18 cellular contexts compared by ENCODE assay signal in genomic region chr22:49547751-49548239, GRCh38.
DNase-seq lines count a peak whose midpoint lies in the region; ATAC-seq and TF ChIP-seq lines count a peak whose summit lies in the region.
"Had no signal": no experiment of that assay in that cellular context is flagged by ENCODE, and none has a peak within 500 bp of the region (broad histone marks: within the 10 kb centered on the region; RNA-seq: fewer than 3 reads in every experiment).

No MANE protein-coding gene starts in this region.

- CTCF ChIA-PET in PC-3 (lab: Charles Lee), result no interaction called here

- POLR2A ChIA-PET in PC-3 (lab: Charles Lee; ENCODE audit: unreplicated experiment), result no interaction called here

- H3K79me2 ChIP-seq in PC-3 (ENCODE audit: low read length), result no peaks in the 10 kb centered on the region

- BruUV-seq in PC-3 (replicated peaks; lab: Mats Ljungman, UMichigan), result no TSS peak

- TF ChIP-seq POLR2A in spleen (IDR thresholded peaks at IDR 0.05), result no peak
- TF ChIP-seq POLR2A in tibial nerve (IDR thresholded peaks at IDR 0.05), result no peak

- H4K20me1 ChIP-seq in PC-3 (ENCODE audit: low read length), result no peaks in the 10 kb centered on the region

- H2AFZ ChIP-seq in PC-3 (ENCODE audit: low read length), result no peak overlapping the region

- no peak overlapping the region for H3K4me3 ChIP-seq in PC-3 (ENCODE audit: low read length)
- H3K4me3 ChIP-seq in lower lobe of right lung, result no peak overlapping the region
- H3K4me3 ChIP-seq in spleen, result no peak overlapping the region
- H3K4me3 ChIP-seq in tibial nerve, result no peak overlapping the region

- no peaks in the 10 kb centered on the region for H3F3A ChIP-seq in PC-3 (ENCODE audit: low read length, unreplicated experiment)

- H3K27me3 ChIP-seq in PC-3 (ENCODE audit: low read length), result peaks cover 68% of the 10 kb centered on the region
- H3K27me3 ChIP-seq in lower lobe of right lung (ENCODE audit: low read depth), result no peaks in the 10 kb centered on the region
- H3K27me3 ChIP-seq in spleen (replicated peaks in 1 of 7), result no peaks in the 10 kb centered on the region
- H3K27me3 ChIP-seq in tibial nerve, result no peaks in the 10 kb centered on the region

- no peaks in the 10 kb centered on the region for H3K9me2 ChIP-seq in PC-3 (replicated peaks; ENCODE audit: low read length)

- H3K36me3 ChIP-seq in PC-3 (ENCODE audit: low read depth, low read length) (no peaks in the 10 kb centered on the region), lower lobe of right lung (no peaks in the 10 kb centered on the region), spleen (peaks cover 0 to 10% (median 0%) of the 10 kb centered on the region in 6 donors), tibial nerve (no peaks in the 10 kb centered on the region)

- no peak for TF ChIP-seq EP300 in tibial nerve (IDR thresholded peaks at IDR 0.05)

- DNase-seq in activated effector memory CD4-positive, alpha-beta T cell treated with anti-CD3 and anti-CD28 coated beads, Interleukin-2, amount 50 U/mL, for 16 hours, result peak; percentile 57
- DNase-seq in activated effector memory CD4-positive, alpha-beta T cell treated with Interleukin-2 at 50 U/mL for 16 hours, result no peak
- no peak for DNase-seq in PC-3
- peak; percentile 36 for DNase-seq in lower lobe of right lung
- DNase-seq in spleen, result peak; percentile 59
- no peak for DNase-seq in NOMO-1 treated with DMSO at 0.1 percent for 48 hours (lab: John Stamatoyannopoulos, UW; ENCODE audit: unreplicated experiment)
- no peak for DNase-seq in COLO668 (lab: John Stamatoyannopoulos, UW; ENCODE audit: unreplicated experiment)
- DNase-seq in tibial nerve (ENCODE audit: low spot score in 2 of 2), result no peak
- DNase-seq: C1 segment of cervical spinal cord, H7, IMR-90, Kasumi-1, NCI-H1417, NCI-H1930, NCI-H2171, NCI-H510A, NCI-H82 had no signal

- H3K27ac ChIP-seq in PC-3 (ENCODE audit: low read length), result no peak overlapping the region
- no peak overlapping the region for H3K27ac ChIP-seq in lower lobe of right lung
- no peak overlapping the region for H3K27ac ChIP-seq in spleen
- no peak overlapping the region for H3K27ac ChIP-seq in tibial nerve
- H3K27ac ChIP-seq: RWPE1 had no signal

- WGBS in spleen, 5 donors, result 92 to 95% (median 94%) methylated on average over 16 of the region's 16 CpGs
- 88 to 91% methylated on average over 15 to 16 of the region's 16 CpGs for WGBS in tibial nerve, 2 donors

- 0 out of 2 replicates have a peak, but pooled peaks cover 7% of the 10 kb centered on the region for H3K4me1 ChIP-seq in PC-3 (ENCODE audit: insufficient read depth, low read length)
- no peaks in the 10 kb centered on the region for H3K4me1 ChIP-seq in lower lobe of right lung
- H3K4me1 ChIP-seq in spleen, result peaks cover 0 to 6% (median 0%) of the 10 kb centered on the region in 6 donors
- H3K4me1 ChIP-seq in tibial nerve, result no peaks in the 10 kb centered on the region

- intact Hi-C loops in PC-3 (cut with micrococcal nuclease) (no loop called here), lower lobe of right lung (cut with DNase I) (no loop called here), spleen (cut with DNase I; ENCODE audit: low total_unique reads) (no loop called here)

- H3K9me3 ChIP-seq in PC-3 (ENCODE audit: low read length), result no peaks in the 10 kb centered on the region
- H3K9me3 ChIP-seq in lower lobe of right lung, result peaks cover 15% of the 10 kb centered on the region
- H3K9me3 ChIP-seq in spleen, result peaks cover 0 to 22% (median 14%) of the 10 kb centered on the region in 8 donors
- peaks cover 0 to 49% (median 0%) of the 10 kb centered on the region in 4 donors for H3K9me3 ChIP-seq in tibial nerve

- TF ChIP-seq CTCF in PC-3 (conservative IDR thresholded peaks at IDR 0.05; ENCODE audit: low read depth, low read length) (no peak), lower lobe of right lung (IDR thresholded peaks at IDR 0.05) (no peak), spleen (IDR thresholded peaks at IDR 0.05 in 8 of 11, conservative IDR thresholded peaks at IDR 0.05 in 3 of 11) (no peak), tibial nerve (IDR thresholded peaks at IDR 0.05) (no peak)

- H3K9ac ChIP-seq in PC-3 (ENCODE audit: low read length), result no peak overlapping the region

- peak overlapping the region; percentile 40; the same call in 1 of the 2 replicates for H3K4me2 ChIP-seq in PC-3 (ENCODE audit: low read length)

- ATAC-seq in PC-3, result no peak
- ATAC-seq in lower lobe of right lung, result no peak

Comparison
In these comparisons a context has a peak if more than half of its experiments do, and no peak if none do; other contexts are left out.
1. DNase-seq: peak in activated effector memory CD4-positive, alpha-beta T cell treated with anti-CD3 and anti-CD28 coated beads, Interleukin-2, amount 50 U/mL, for 16 hours (single experiment), lower lobe of right lung (single experiment) and spleen (single experiment); none in activated effector memory CD4-positive, alpha-beta T cell treated with Interleukin-2 at 50 U/mL for 16 hours (single experiment), PC-3 (single experiment), NOMO-1 treated with DMSO at 0.1 percent for 48 hours (single experiment), COLO668 (single experiment) and tibial nerve (0 of 2).